ENCODE assay signal across 21 cellular contexts in genomic region chr10:88852327-88852726, GRCh38.
DNase-seq lines count a peak whose midpoint lies in the region; ATAC-seq and TF ChIP-seq lines count a peak whose summit lies in the region.
"Had no signal": no experiment of that assay in that cellular context is flagged by ENCODE, and none has a peak within 500 bp of the region (broad histone marks: within the 10 kb centered on the region; RNA-seq: fewer than 3 reads in every experiment).

No MANE protein-coding gene starts in this region.

- DNase-seq in epithelial cell of prostate (ENCODE audit: low read depth, low spot score): no peak
- DNase-seq in stimulated activated CD4-positive, alpha-beta T cell treated with anti-CD3 and anti-CD28 coated beads, Interleukin-4, amount 100 ng/mL, for 1 hour: no peak
- DNase-seq in tibial artery: no peak
- DNase-seq: activated CD4-positive, alpha-beta T cell treated with anti-CD3 and anti-CD28 coated beads for 48 hours; central memory CD4-positive, alpha-beta T cell; dorsolateral prefrontal cortex; heart right ventricle; immature natural killer cell; NCI-H187 treated with DMSO at 0.1 percent for 48 hours; NCI-H748 treated with DMSO at 0.1 percent for 48 hours; stimulated activated CD4-positive, alpha-beta T cell treated with anti-CD3 and anti-CD28 coated beads, Interleukin-4, amount 100 ng/mL, for 24 hours; stimulated activated naive CD4-positive, alpha-beta T cell treated with Interleukin-2 at 50 U/mL for 16 hours; T-cell; thyroid gland had no signal

- H3K27ac ChIP-seq in C4-2B (peak overlapping the region; percentile 16; the same call in 1 of the 2 replicates), KMS-11 (no peak overlapping the region), epithelial cell of prostate (peak overlapping the region; percentile 80), skin epidermis (peak overlapping the region in 13 of 21 experiments; percentile 8 to 78 (median 43)), tibial artery (no peak overlapping the region)
- H3K27ac ChIP-seq: ascending aorta, thyroid gland had no signal

- no peaks in the 10 kb centered on the region for H3K79me2 ChIP-seq in KMS-11 (ENCODE audit: insufficient read depth, low read depth)

- TF ChIP-seq CTCF in C4-2B (conservative IDR thresholded peaks at IDR 0.05) (no peak), KMS-11 (conservative IDR thresholded peaks at IDR 0.05; ENCODE audit: low read depth, low read length) (no peak), tibial artery (IDR thresholded peaks at IDR 0.05) (no peak)

- ATAC-seq in GM19324 (IDR thresholded peaks at IDR 0.05; ENCODE audit: low FRiP score, unreplicated experiment) (no peak), HG02678 (IDR thresholded peaks at IDR 0.05; ENCODE audit: unreplicated experiment) (no peak)
- ATAC-seq: T-cell had no signal

- H3K27me3 ChIP-seq in KMS-11 (ENCODE audit: insufficient read depth, low read depth) (no peaks in the 10 kb centered on the region), tibial artery (no peaks in the 10 kb centered on the region)
- H3K27me3 ChIP-seq: ascending aorta, heart right ventricle, thyroid gland had no signal

- no peak overlapping the region for H3K4me3 ChIP-seq in KMS-11 (IDR thresholded peaks at IDR 0.05; ENCODE audit: insufficient read depth, low read depth, low read length)
- H3K4me3 ChIP-seq in skin epidermis: no peak overlapping the region
- no peak overlapping the region for H3K4me3 ChIP-seq in tibial artery
- H3K4me3 ChIP-seq: ascending aorta, HAP-1, thyroid gland had no signal

- no peak overlapping the region for H3K9ac ChIP-seq in KMS-11

- no peaks in the 10 kb centered on the region for H3K9me3 ChIP-seq in tibial artery
- H3K9me3 ChIP-seq: ascending aorta, HAP-1, heart right ventricle, thyroid gland had no signal

- H3K4me2 ChIP-seq in KMS-11: peak overlapping the region; percentile 8; the same call in 1 of the 2 replicates

- no peaks in the 10 kb centered on the region for H4K20me1 ChIP-seq in KMS-11 (ENCODE audit: insufficient read depth)

- intact Hi-C loops in tibial artery (cut with DNase I; ENCODE audit: low total_unique reads): no loop called here

- peaks cover 17% of the 10 kb centered on the region for H3K4me1 ChIP-seq in KMS-11 (ENCODE audit: low read depth, poor library complexity, severe bottlenecking)
- no peaks in the 10 kb centered on the region for H3K4me1 ChIP-seq in tibial artery
- H3K4me1 ChIP-seq: ascending aorta, HAP-1 had no signal

- no peaks in the 10 kb centered on the region for H3K36me3 ChIP-seq in KMS-11 (ENCODE audit: insufficient read depth)
- H3K36me3 ChIP-seq in tibial artery: no peaks in the 10 kb centered on the region
- H3K36me3 ChIP-seq: ascending aorta, HAP-1, heart right ventricle, thyroid gland had no signal

- no peak overlapping the region for H2AFZ ChIP-seq in KMS-11 (ENCODE audit: low read depth)

Comparison
In these comparisons a context has a peak if more than half of its experiments do, and no peak if none do; other contexts are left out.
1. H3K27ac ChIP-seq: peak in C4-2B (single experiment), epithelial cell of prostate (single experiment) and skin epidermis (13 of 21); none in KMS-11 (single experiment) and tibial artery (0 of 2).